Comparison of ENCODE assay signal across 26 cellular contexts in the genomic region with DNA sequence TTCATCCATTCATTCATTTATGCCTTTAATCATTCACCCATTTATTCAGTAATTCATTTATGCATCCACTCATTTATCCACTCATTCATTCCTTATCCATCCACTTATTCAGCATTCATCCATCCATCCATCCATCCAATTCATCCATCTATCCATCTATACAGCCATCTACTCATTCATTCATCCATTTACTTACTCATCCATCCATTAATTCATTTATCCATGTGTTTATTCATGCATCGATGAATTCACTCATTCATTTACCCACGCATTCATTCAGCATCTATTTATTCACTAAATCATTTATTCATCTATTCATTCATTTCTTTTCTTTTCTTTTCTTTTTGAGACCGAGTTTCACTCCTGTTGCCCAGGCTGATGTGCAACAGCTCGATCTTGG. TPM values are rescaled to one million over a fixed set of nuclear protein-coding genes. Genes with fewer than 3 reads are reported as not detected.
DNase-seq lines count a peak whose midpoint lies in the region; ATAC-seq, FAIRE-seq and TF ChIP-seq lines count a peak whose summit lies in the region.
"Had no signal": no experiment of that assay in that cellular context is flagged by ENCODE, and none has a peak within 500 bp of the region (broad histone marks: within the 10 kb centered on the region; RNA-seq: fewer than 3 reads in every experiment).

No MANE protein-coding gene starts in this region.

- H3K9me1 ChIP-seq in K562 (ENCODE audit: control insufficient read depth, insufficient read depth, low read length), result no peaks in the 10 kb centered on the region

- H3K27ac ChIP-seq in K562 (ENCODE audit: extremely low read depth, low read depth, low read length) (no peak overlapping the region), PC-9 (no peak overlapping the region)
- H3K27ac ChIP-seq: BLaER1 had no signal

- no peak for TF ChIP-seq CTCF in Loucy (conservative IDR thresholded peaks at IDR 0.05; ENCODE audit: low read length)
- no peak for TF ChIP-seq CTCF in K562 (IDR thresholded peaks at IDR 0.05 in 2 of 3, conservative IDR thresholded peaks at IDR 0.05 in 1 of 3; ENCODE audit: insufficient read depth in 2 of 3, low read depth in 1 of 3, low read length in 3 of 3)
- no peak for TF ChIP-seq CTCF in PC-9 (conservative IDR thresholded peaks at IDR 0.05)

- H3K9ac ChIP-seq in Loucy (ENCODE audit: low read depth, low read length, poor library complexity, severe bottlenecking), result no peak overlapping the region
- no peak overlapping the region for H3K9ac ChIP-seq in K562 (ENCODE audit: insufficient read depth in 1 of 2, low read depth in 2 of 2, low read length in 2 of 2)
- H3K9ac ChIP-seq: BLaER1 had no signal

- WGBS in K562 (ENCODE audit: insufficient coverage, low coverage, missing lambda C conversion rate), result 33% methylated on average over 4 of the region's 4 CpGs

- peak; percentile 44 for FAIRE-seq in GM18507 (lab: Jason Lieb, UNC)
- no peak for FAIRE-seq in K562 (lab: Jason Lieb, UNC)
- FAIRE-seq: A204.1 had no signal

- H3K27me3 ChIP-seq in Loucy (ENCODE audit: insufficient read depth, low read length, poor library complexity, severe bottlenecking) (no peaks in the 10 kb centered on the region), K562 (ENCODE audit: control insufficient read depth in 2 of 2, insufficient read depth in 2 of 2, low read length in 2 of 2) (no peaks in the 10 kb centered on the region), PC-9 (ENCODE audit: insufficient read depth, low read depth) (peaks cover 19% of the 10 kb centered on the region; the same call in 1 of the 2 replicates)
- H3K27me3 ChIP-seq: BE2C, BLaER1 had no signal

- H4K20me1 ChIP-seq in Loucy (ENCODE audit: insufficient read depth, low read length, poor library complexity, severe bottlenecking), result peaks cover 70% of the 10 kb centered on the region
- no peaks in the 10 kb centered on the region for H4K20me1 ChIP-seq in K562 (replicated peaks; ENCODE audit: control insufficient read depth, insufficient read depth, low read length)
- no peaks in the 10 kb centered on the region for H4K20me1 ChIP-seq in PC-9 (ENCODE audit: insufficient read depth)

- H3K36me3 ChIP-seq in Loucy (ENCODE audit: insufficient read depth, low read length), result peaks cover 10% of the 10 kb centered on the region; the same call in 1 of the 2 replicates
- no peaks in the 10 kb centered on the region for H3K36me3 ChIP-seq in K562 (ENCODE audit: control insufficient read depth, insufficient read depth, low read length)
- H3K36me3 ChIP-seq in PC-9 (ENCODE audit: low read depth), result no peaks in the 10 kb centered on the region
- H3K36me3 ChIP-seq: BE2C had no signal

- CTCF ChIA-PET in K562 (lab: Yijun Ruan, JAX; ENCODE audit: low intra/inter-chr PET ratio), result no interaction called here
- CTCF ChIA-PET in PC-9 (lab: Charles Lee), result no interaction called here

- H3F3A ChIP-seq in Loucy (ENCODE audit: low read depth), result no peaks in the 10 kb centered on the region
- H3F3A ChIP-seq in PC-9 (ENCODE audit: insufficient read depth, low read depth), result no peaks in the 10 kb centered on the region

- POLR2A ChIA-PET in K562 (lab: Yijun Ruan, JAX) (no interaction called here), PC-9 (lab: Charles Lee; ENCODE audit: unreplicated experiment) (no interaction called here)

- no peaks in the 10 kb centered on the region for H3K9me3 ChIP-seq in Loucy (ENCODE audit: insufficient read depth, low read depth, low read length)
- H3K9me3 ChIP-seq in K562 (replicated peaks; ENCODE audit: control insufficient read depth, insufficient read depth, low read depth, low read length), result no peaks in the 10 kb centered on the region
- H3K9me3 ChIP-seq in PC-9 (ENCODE audit: insufficient read depth, low read depth), result no peaks in the 10 kb centered on the region; the same call in 1 of the 2 replicates
- H3K9me3 ChIP-seq: BE2C had no signal

- no peak for TF ChIP-seq EP300 in K562 (IDR thresholded peaks at IDR 0.05; ENCODE audit: low read length)

- peaks cover 13% of the 10 kb centered on the region for H3K4me1 ChIP-seq in Loucy (ENCODE audit: insufficient read depth, low read length, poor library complexity, severe bottlenecking)
- H3K4me1 ChIP-seq in K562 (replicated peaks in 1 of 2; ENCODE audit: control insufficient read depth in 2 of 2, insufficient read depth in 2 of 2, low read length in 2 of 2), result no peaks in the 10 kb centered on the region
- no peaks in the 10 kb centered on the region for H3K4me1 ChIP-seq in PC-9 (replicated peaks; ENCODE audit: insufficient read depth)
- H3K4me1 ChIP-seq: BE2C had no signal

- H3K9me2 ChIP-seq in Loucy (replicated peaks; ENCODE audit: low read depth, low read length) (no peaks in the 10 kb centered on the region), PC-9 (ENCODE audit: insufficient read depth) (no peaks in the 10 kb centered on the region)

- no peak for TF ChIP-seq POLR2A in K562 (conservative IDR thresholded peaks at IDR 0.05)

- BruUV-seq in K562 (replicated peaks; lab: Mats Ljungman, UMichigan) (no TSS peak), PC-9 (replicated peaks; lab: Mats Ljungman, UMichigan) (no TSS peak)

- TF ChIP-seq RAD21 in K562 (CRISPR knock-in tag; conservative IDR thresholded peaks at IDR 0.05 in 1 of 2, IDR thresholded peaks at IDR 0.05 in 1 of 2), result no peak

- H3K79me2 ChIP-seq in Loucy (ENCODE audit: insufficient read depth, low read length) (peaks cover 91% of the 10 kb centered on the region), K562 (ENCODE audit: control insufficient read depth, insufficient read depth, low read length) (no peaks in the 10 kb centered on the region), PC-9 (ENCODE audit: low read depth) (no peaks in the 10 kb centered on the region)

- no peak for ATAC-seq in K562
- ATAC-seq in GM19035 (IDR thresholded peaks at IDR 0.05; ENCODE audit: unreplicated experiment), result no peak
- ATAC-seq in GM19455 (IDR thresholded peaks at IDR 0.05; ENCODE audit: unreplicated experiment), result no peak

- peak overlapping the region; percentile 22 for H3K4me2 ChIP-seq in Loucy (ENCODE audit: low read depth, low read length, poor library complexity, severe bottlenecking)
- no peak overlapping the region for H3K4me2 ChIP-seq in K562 (ENCODE audit: insufficient read depth, low read length)
- no peak overlapping the region for H3K4me2 ChIP-seq in PC-9
- H3K4me2 ChIP-seq: BLaER1 had no signal

- H3K4me3 ChIP-seq in Loucy (ENCODE audit: low read length, poor library complexity, severe bottlenecking) (no peak overlapping the region), K562 (no peak overlapping the region), PC-9 (no peak overlapping the region)
- H3K4me3 ChIP-seq: BLaER1 had no signal

- in situ Hi-C loops in K562 (cut with MboI), result no loop called here

- DNase-seq in GM18507 (ENCODE audit: extremely low spot score, insufficient read length, low read depth) (no peak), K562 (ENCODE audit: extremely low read depth in 1 of 4, low spot score in 3 of 4) (no peak), PC-9 (no peak)
- DNase-seq in stimulated activated CD4-positive, alpha-beta T cell treated with anti-CD3 and anti-CD28 coated beads, Interleukin-15, amount 100 ng/mL, for 24 hours, result no peak
- DNase-seq: 8988T; ACHN; BE2C; C1 segment of cervical spinal cord; CD4-positive, alpha-beta memory T cell; CD4-positive, CD25-positive, alpha-beta regulatory T cell; CD8-positive, alpha-beta memory T cell; COR-L47; DMS 273 treated with DMSO at 0.1 percent for 48 hours; DMS153; DMS53; DMS79; EL; GDM1 had no signal

- H2AFZ ChIP-seq in Loucy (ENCODE audit: low read length) (no peak overlapping the region), K562 (ENCODE audit: low read depth, low read length) (no peak overlapping the region), PC-9 (no peak overlapping the region)

- intact Hi-C loops in K562 (cut with micrococcal nuclease), result no loop called here
- intact Hi-C loops in PC-9 (cut with micrococcal nuclease; ENCODE audit: unreplicated experiment), result no loop called here

TF ChIP-seq in K562, 482 proteins besides CTCF, POLR2A, EP300 and RAD21:
- TF ChIP-seq DLX4 (CRISPR knock-in tag; IDR thresholded peaks at IDR 0.05) (no peak), PCBP2 (IDR thresholded peaks at IDR 0.05; ENCODE audit: low read depth, low read length, poor library complexity, severe bottlenecking) (no peak), ZNF24 (IDR thresholded peaks at IDR 0.05) (peak; percentile 14; the same call in 1 of the 2 replicates)

RNA-seq across cellular contexts. Expression of gene P2RY8, which starts 10.4 kb away (rescaled TPM):
- 0.12 TPM in 1 of 2 replicates, not detected in the other for total RNA-seq in K562 (2011; cell fraction: chromatin; rRNA removed; ENCODE audit: low replicate concordance)
- 0.50 TPM in 1 of 2 replicates, not detected in the other for total RNA-seq in K562 (2011; cell fraction: nucleolus; rRNA removed)
- total RNA-seq in K562 (2011; cell fraction: nucleoplasm; rRNA removed), result not detected in 2 replicates
- 0.08 and 0.09 TPM in 2 replicates for total RNA-seq in K562 (2014; rRNA removed)
- 0.03 and 0.04 TPM in 2 replicates for total RNA-seq in K562 (2014; rRNA removed; fragmentation: Illumina TruSeq; extraction: Trizol)
- 0.57 and 0.69 TPM in 2 replicates for total RNA-seq in K562 (2015; rRNA removed; fragmentation: Illumina TruSeq; extraction: Trizol)
- total RNA-seq in K562 (2021), result 0.31 and 0.72 TPM in 2 replicates
- not detected in 2 replicates for polyA plus RNA-seq in K562 (2011; rRNA removed)
- polyA plus RNA-seq in K562 (2011; cell fraction: cytosol; rRNA removed), result 0.03 and 0.06 TPM in 2 replicates
- 0.06 TPM in 1 of 2 replicates, not detected in the other for polyA plus RNA-seq in K562 (2011; cell fraction: nucleus; rRNA removed)
- 0.65 and 4.6 TPM in 2 replicates for polyA plus RNA-seq in K562 (2012)
- polyA plus RNA-seq in K562 (2014; fragmentation: Illumina TruSeq; extraction: Trizol), result 0.07 and 0.14 TPM in 2 replicates
- not detected for polyA plus RNA-seq in K562 (2014; fragmentation: Nextera tagmentation; extraction: Ambion mirVana)
- 0.04 and 0.07 TPM in 2 replicates for polyA plus RNA-seq in K562 (2014; rRNA removed)
- polyA minus RNA-seq in K562 (2011; rRNA and poly(A)+ RNA removed), result not detected in 2 replicates
- polyA minus RNA-seq in K562 (2011; cell fraction: cytosol; rRNA and poly(A)+ RNA removed), result not detected in 2 replicates
- not detected in 2 replicates for polyA minus RNA-seq in K562 (2011; cell fraction: nucleus; rRNA and poly(A)+ RNA removed)
- not detected in 2 replicates for total RNA-seq in PC-9 (2021)
- total RNA-seq: A673, G401 had no signal
- polyA plus RNA-seq: AG04450 had no signal
